In the genomic region with DNA sequence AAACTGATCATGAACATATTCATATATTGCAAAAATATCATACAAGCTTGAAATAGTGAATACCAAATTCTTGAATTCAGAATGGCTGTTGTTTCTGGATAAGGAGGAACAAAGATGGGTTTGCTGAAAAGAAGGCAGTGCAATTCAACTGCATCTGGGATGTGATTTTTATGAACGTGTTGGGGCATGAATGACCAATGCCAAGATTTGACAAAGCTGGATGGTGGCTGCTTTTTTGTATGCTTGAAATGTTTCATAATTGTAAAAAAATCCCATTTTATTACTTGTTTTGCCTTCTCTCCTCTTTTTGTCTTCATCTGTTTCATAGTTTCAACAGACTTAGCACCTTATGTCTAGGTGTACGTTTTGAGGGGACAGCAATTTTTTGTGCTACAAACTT, we compare ENCODE assay signal across 29 cellular contexts. TPM values are rescaled to one million over a fixed set of nuclear protein-coding genes. Genes with fewer than 3 reads are reported as not detected.
DNase-seq lines count a peak whose midpoint lies in the region; ATAC-seq, FAIRE-seq and TF ChIP-seq lines count a peak whose summit lies in the region.
"Had no signal": no experiment of that assay in that cellular context is flagged by ENCODE, and none has a peak within 500 bp of the region (broad histone marks: within the 10 kb centered on the region; RNA-seq: fewer than 3 reads in every experiment).

No MANE protein-coding gene starts in this region.

- FAIRE-seq in HepG2 (lab: Jason Lieb, UNC) (no peak), bronchial epithelial cell (lab: Jason Lieb, UNC) (no peak)
- FAIRE-seq: A204.1, GM12878, H54 had no signal

- TF ChIP-seq POLR2A in HepG2 (IDR thresholded peaks at IDR 0.05; ENCODE audit: insufficient read depth in 1 of 2, low read depth in 2 of 2, low read length in 2 of 2) (no peak), right lobe of liver (IDR thresholded peaks at IDR 0.05) (no peak)

- H3K9ac ChIP-seq in HepG2 (ENCODE audit: insufficient read depth, low read depth, low read length) = peak overlapping the region; percentile 74
- H3K9ac ChIP-seq: SK-N-SH had no signal

- TF ChIP-seq RAD21 in HepG2 (CRISPR knock-in tag; IDR thresholded peaks at IDR 0.05) = no peak

- H3K4me3 ChIP-seq in HepG2 (replicated peaks in 1 of 3; ENCODE audit: insufficient read depth in 1 of 3, low read depth in 2 of 3, low read length in 3 of 3) = peak overlapping the region in 2 of 3 experiments; percentile 15 to 41; a peak in 2 of 6 replicates
- no peak overlapping the region for H3K4me3 ChIP-seq in right lobe of liver
- no peak overlapping the region for H3K4me3 ChIP-seq in bronchial epithelial cell (ENCODE audit: low read depth, low read length)
- H3K4me3 ChIP-seq in hepatocyte = no peak overlapping the region
- H3K4me3 ChIP-seq: GM12878, MG63 had no signal

- 0 out of 2 replicates have a peak, but pooled peaks cover 4% of the 10 kb centered on the region for H3K9me3 ChIP-seq in HepG2 (ENCODE audit: low read length)
- no peaks in the 10 kb centered on the region for H3K9me3 ChIP-seq in right lobe of liver
- no peaks in the 10 kb centered on the region for H3K9me3 ChIP-seq in hepatocyte (ENCODE audit: low read depth)
- H3K9me3 ChIP-seq: Caco-2, MG63, SK-N-SH had no signal

- intact Hi-C loops in HepG2 (cut with micrococcal nuclease; ENCODE audit: unreplicated experiment) (loop anchor here (10.0 kb wide), 1 partner anchor 532 kb away; no protein-coding TSS in a partner anchor), right lobe of liver (cut with DNase I) (no loop called here)

- TF ChIP-seq EP300 in HepG2 (IDR thresholded peaks at IDR 0.05; ENCODE audit: low read depth in 2 of 2, low read length in 2 of 2) = no peak
- TF ChIP-seq EP300 in HepG2 (CRISPR knock-in tag; IDR thresholded peaks at IDR 0.05; ENCODE audit: borderline replicate concordance) = no peak

- no peaks in the 10 kb centered on the region for H3K36me3 Mint-ChIP-seq in activated naive CD4-positive, alpha-beta T cell treated with anti-CD3 and anti-CD28 coated beads, Interleukin-2, amount 50 U/mL, for 72 hours
- no peaks in the 10 kb centered on the region for H3K36me3 Mint-ChIP-seq in activated T-helper 17 cell treated with anti-CD3 and anti-CD28 coated beads, Interleukin-2, amount 50 U/mL, for 72 hours (ENCODE audit: low read depth)

- whole genome bisulfite sequencing in HepG2 (ENCODE audit: low lambda C conversion rate) = 16% methylated on average over 2 of the region's 2 CpGs
- 39% methylated on average over 2 of the region's 2 CpGs for WGBS in right lobe of liver (ENCODE audit: insufficient coverage, low coverage, low lambda C conversion rate, missing lambda C conversion rate)
- WGBS in hepatocyte (ENCODE audit: low lambda C conversion rate, missing lambda C conversion rate) = 88% methylated on average over 2 of the region's 2 CpGs

- peaks cover 20% of the 10 kb centered on the region for H3K27me3 Mint-ChIP-seq in activated T-helper 17 cell treated with anti-CD3 and anti-CD28 coated beads, Interleukin-2, amount 50 U/mL, for 72 hours

- in situ Hi-C loops in HepG2 (cut with HindIII; ENCODE audit: extremely low pct_ligation_motif_present, low pct_unique_long_range_greater_than_20kb) = no loop called here

- H3K27ac ChIP-seq in HepG2 (ENCODE audit: extremely low read length, insufficient read depth, low read length) (peak overlapping the region; percentile 91), right lobe of liver (peak overlapping the region in 1 of 3 donors; percentile 95), hepatocyte (peak overlapping the region; percentile 21)

- H3K9me2 ChIP-seq in hepatocyte (replicated peaks; ENCODE audit: insufficient read depth) = no peaks in the 10 kb centered on the region
- H3K9me2 ChIP-seq: SK-N-SH had no signal

- H2AFZ ChIP-seq in HepG2 (ENCODE audit: low read length) (no peak overlapping the region), hepatocyte (no peak overlapping the region)

- BruUV-seq in HepG2 (replicated peaks; lab: Mats Ljungman, UMichigan) = TSS peak; percentile 82

- CTCF ChIA-PET in HepG2 (lab: Yijun Ruan, JAX; ENCODE audit: low intra/inter-chr PET ratio, low total read pairs) = interaction anchor here (0.9 to 1.6 kb wide), 3 partner anchors 11 to 88 kb away, joined by 3 read pairs; no protein-coding TSS in a partner anchor

- H3K79me2 ChIP-seq in HepG2 (ENCODE audit: insufficient read depth, low read length) = no peaks in the 10 kb centered on the region
- no peaks in the 10 kb centered on the region for H3K79me2 ChIP-seq in hepatocyte

- H3K4me3 Mint-ChIP-seq in activated T-helper 17 cell treated with anti-CD3 and anti-CD28 coated beads, Interleukin-2, amount 50 U/mL, for 72 hours = no peak overlapping the region
- H3K4me3 Mint-ChIP-seq: CD4-positive, alpha-beta memory T cell had no signal

- TF ChIP-seq CTCF in HepG2 (CRISPR knock-in tag; IDR thresholded peaks at IDR 0.05) (no peak), right lobe of liver (IDR thresholded peaks at IDR 0.05) (no peak), bronchial epithelial cell (IDR thresholded peaks at IDR 0.05; ENCODE audit: insufficient read depth, low read length, severe bottlenecking) (no peak), hepatocyte (IDR thresholded peaks at IDR 0.05; ENCODE audit: poor library complexity) (no peak)

- peaks cover 99% of the 10 kb centered on the region for H3K4me1 ChIP-seq in HepG2 (ENCODE audit: insufficient read depth, low read length)
- peaks cover 0 to 60% (median 25%) of the 10 kb centered on the region in 4 donors for H3K4me1 ChIP-seq in right lobe of liver
- peaks cover 20% of the 10 kb centered on the region for H3K4me1 ChIP-seq in hepatocyte (ENCODE audit: insufficient read depth)

- no peak for DNase-seq in HepG2 (ENCODE audit: low spot score)
- no peak for DNase-seq in right lobe of liver
- peak; percentile 71 for DNase-seq in bronchial epithelial cell (ENCODE audit: low read depth)
- no peak for DNase-seq in hepatocyte (ENCODE audit: low spot score)
- no peak for DNase-seq in HuH-7 (ENCODE audit: low spot score)
- DNase-seq in A172 (ENCODE audit: low spot score) = no peak
- DNase-seq in activated naive CD4-positive, alpha-beta T cell treated with anti-CD3 and anti-CD28 coated beads, Interleukin-2, amount 50 U/mL, for 72 hours (ENCODE audit: low spot score in 2 of 2) = no peak
- DNase-seq: C1 segment of cervical spinal cord; Caco-2; CD4-positive, alpha-beta memory T cell; DMS 273 treated with DMSO at 0.1 percent for 48 hours; DMS79; EL; GDM1; KG1; MG63; NCI-H1105 treated with DMSO at 0.1 percent for 48 hours; NCI-H146; NCI-H1930; NCI-H2107; NCI-H69; SIG-M5; SK-N-SH; SW 1271 had no signal

- H3K4me2 ChIP-seq in HepG2 (ENCODE audit: low read depth, low read length) = peak overlapping the region; percentile 73
- peak overlapping the region; percentile 4 for H3K4me2 ChIP-seq in hepatocyte
- H3K4me2 ChIP-seq: SK-N-SH had no signal

- H3K27ac Mint-ChIP-seq in activated naive CD4-positive, alpha-beta T cell treated with anti-CD3 and anti-CD28 coated beads, Interleukin-2, amount 50 U/mL, for 72 hours = no peak overlapping the region
- H3K27ac Mint-ChIP-seq in activated T-helper 17 cell treated with anti-CD3 and anti-CD28 coated beads, Interleukin-2, amount 50 U/mL, for 72 hours = no peak overlapping the region
- H3K27ac Mint-ChIP-seq: CD4-positive, alpha-beta memory T cell had no signal

- H4K20me1 ChIP-seq in HepG2 (ENCODE audit: insufficient read depth, low read length) (no peaks in the 10 kb centered on the region), hepatocyte (ENCODE audit: insufficient read depth, poor library complexity, severe bottlenecking) (no peaks in the 10 kb centered on the region)

- no peaks in the 10 kb centered on the region for H3K36me3 ChIP-seq in HepG2 (replicated peaks in 1 of 2; ENCODE audit: control insufficient read depth in 1 of 2, insufficient read depth in 2 of 2, low read length in 2 of 2)
- H3K36me3 ChIP-seq in right lobe of liver = no peaks in the 10 kb centered on the region
- no peaks in the 10 kb centered on the region for H3K36me3 ChIP-seq in bronchial epithelial cell (ENCODE audit: control insufficient read depth, insufficient read depth, low read length)
- H3K36me3 ChIP-seq in hepatocyte (replicated peaks; ENCODE audit: insufficient read depth, low read depth) = no peaks in the 10 kb centered on the region
- H3K36me3 ChIP-seq: MG63 had no signal

- ATAC-seq in HepG2 (no peak), right lobe of liver (no peak)
- ATAC-seq in activated naive CD4-positive, alpha-beta T cell treated with anti-CD3 and anti-CD28 coated beads, Interleukin-2, amount 50 U/mL, for 72 hours = no peak
- no peak for ATAC-seq in activated T-helper 17 cell treated with anti-CD3 and anti-CD28 coated beads, Interleukin-2, amount 50 U/mL, for 72 hours (replicated peaks)
- ATAC-seq: GM12878 had no signal

- H3K9me3 Mint-ChIP-seq in activated naive CD4-positive, alpha-beta T cell treated with anti-CD3 and anti-CD28 coated beads, Interleukin-2, amount 50 U/mL, for 72 hours = no peaks in the 10 kb centered on the region
- no peaks in the 10 kb centered on the region for H3K9me3 Mint-ChIP-seq in activated T-helper 17 cell treated with anti-CD3 and anti-CD28 coated beads, Interleukin-2, amount 50 U/mL, for 72 hours

- POLR2A ChIA-PET in HepG2 (lab: Yijun Ruan, JAX) = interaction anchor here (0.7 to 11.5 kb wide), 20 partner anchors 9 to 513 kb away, joined by 3 to 287 read pairs (median 4); a partner anchor contains a TSS

- no peaks in the 10 kb centered on the region for H3K4me1 Mint-ChIP-seq in activated T-helper 17 cell treated with anti-CD3 and anti-CD28 coated beads, Interleukin-2, amount 50 U/mL, for 72 hours

- H3K27me3 ChIP-seq in HepG2 (ENCODE audit: control insufficient read depth in 1 of 2, insufficient read depth in 2 of 2, low read length in 2 of 2) (no peaks in the 10 kb centered on the region), right lobe of liver (no peaks in the 10 kb centered on the region), bronchial epithelial cell (ENCODE audit: control insufficient read depth, insufficient read depth, low read length) (no peaks in the 10 kb centered on the region), hepatocyte (no peaks in the 10 kb centered on the region)
- H3K27me3 ChIP-seq: MG63 had no signal

RNA-seq across cellular contexts. Expression of a gene that starts 36.8 kb away (rescaled TPM):
- 0.67 and 0.91 TPM in 2 replicates for total RNA-seq in HepG2 (2016; rRNA removed; fragmentation: Illumina TruSeq; extraction: Trizol)
- total RNA-seq in HepG2 (2016; cell fraction: cytosol; rRNA removed; fragmentation: Illumina TruSeq; extraction: Trizol; ENCODE audit: low read depth) = 0.09 and 0.10 TPM in 2 replicates
- 0.43 and 1.0 TPM in 2 replicates for total RNA-seq in HepG2 (2016; cell fraction: insoluble cytoplasmic fraction; rRNA removed; fragmentation: Illumina TruSeq; extraction: Trizol)
- 0.17 and 0.28 TPM in 2 replicates for total RNA-seq in HepG2 (2016; cell fraction: membrane; rRNA removed; fragmentation: Illumina TruSeq; extraction: Trizol)
- 0.53 and 0.62 TPM in 2 replicates for total RNA-seq in HepG2 (2016; cell fraction: nucleus; rRNA removed; fragmentation: Illumina TruSeq; extraction: Trizol)
- polyA plus RNA-seq in HepG2 (2011; rRNA removed) = 0.55 and 0.95 TPM in 2 replicates
- 0.58 and 0.74 TPM in 2 replicates for polyA plus RNA-seq in HepG2 (2011; cell fraction: cytosol; rRNA removed)
- polyA plus RNA-seq in HepG2 (2011; cell fraction: nucleus; rRNA removed) = 1.00 and 1.0 TPM in 2 replicates
- 0.56 and 1.8 TPM in 2 replicates for polyA plus RNA-seq in HepG2 (2012)
- 0.08 TPM in 1 of 2 replicates, not detected in the other for polyA plus RNA-seq in HepG2 (2016; cell fraction: cytosol; fragmentation: Illumina TruSeq; extraction: Trizol; ENCODE audit: low read depth)
- polyA plus RNA-seq in HepG2 (2016; cell fraction: insoluble cytoplasmic fraction; fragmentation: Illumina TruSeq; extraction: Trizol; ENCODE audit: low read depth) = 0.65 and 0.69 TPM in 2 replicates
- 0.12 TPM in 1 of 2 replicates, not detected in the other for polyA plus RNA-seq in HepG2 (2016; cell fraction: membrane; fragmentation: Illumina TruSeq; extraction: Trizol; ENCODE audit: low read depth)
- 0.41 and 0.48 TPM in 2 replicates for polyA plus RNA-seq in HepG2 (2016; cell fraction: nucleus; fragmentation: Illumina TruSeq; extraction: Trizol; ENCODE audit: insufficient read depth, low read depth)
- polyA minus RNA-seq in HepG2 (2011; rRNA and poly(A)+ RNA removed; ENCODE audit: low replicate concordance) = 0.22 TPM in 1 of 2 replicates, not detected in the other
- 0.59 and 0.62 TPM in 2 replicates for polyA minus RNA-seq in HepG2 (2011; cell fraction: cytosol; rRNA and poly(A)+ RNA removed)
- 2.2 and 2.4 TPM in 2 replicates for polyA minus RNA-seq in HepG2 (2011; cell fraction: nucleus; rRNA and poly(A)+ RNA removed)
- total RNA-seq in right lobe of liver = under 1 TPM in 4 of 6 experiments, not detected in 2; 0.07 to 0.43 (median 0.15) TPM
- 0.90 TPM in 1 of 2 replicates, not detected in the other for total RNA-seq in bronchial epithelial cell
- total RNA-seq in hepatocyte = 7.4 and 9.8 TPM in 2 replicates
- 4.9 and 5.1 TPM in 2 replicates for polyA plus RNA-seq in hepatocyte
- 0.07 TPM in 1 of 2 replicates, not detected in the other for total RNA-seq in A172 (2014; rRNA removed; shearing (Covaris generic))
- not detected for total RNA-seq in activated naive CD4-positive, alpha-beta T cell treated with anti-CD3 and anti-CD28 coated beads, Interleukin-2, amount 50 U/mL, for 72 hours
- total RNA-seq in activated T-helper 17 cell treated with anti-CD3 and anti-CD28 coated beads, Interleukin-2, amount 50 U/mL, for 72 hours = under 1 TPM in 1 of 2 donors, not detected in 1; 0.11 TPM
- total RNA-seq: NCI-H460 had no signal
- polyA plus RNA-seq: SK-N-SH had no signal

Comparison
In these comparisons a context has a peak if more than half of its experiments do, and no peak if none do; other contexts are left out.
1. H3K4me3 ChIP-seq: peak in HepG2 (2 of 3); none in right lobe of liver (0 of 3), bronchial epithelial cell (single experiment) and hepatocyte (single experiment).